Comparison of ENCODE assay signal across 22 cellular contexts in the genomic region with DNA sequence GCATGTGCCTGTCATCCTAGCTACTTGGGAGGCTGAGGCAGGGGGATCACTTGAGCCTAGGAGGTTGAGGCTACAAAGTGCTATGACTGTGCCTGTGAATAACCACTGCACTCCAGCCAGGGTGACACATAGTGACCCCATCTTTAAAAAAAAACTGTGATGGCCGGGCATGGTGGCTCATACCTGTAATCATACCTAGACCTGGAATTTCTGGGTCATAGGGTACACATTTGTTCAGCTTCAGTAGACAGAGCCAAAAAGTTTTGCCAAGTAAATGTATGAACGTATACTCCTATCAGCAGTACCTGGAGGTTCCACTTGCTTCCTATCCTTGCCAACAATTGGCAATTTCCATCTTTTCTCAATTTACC.
"Had no signal": no experiment of that assay in that cellular context is flagged by ENCODE, and none has a peak within 500 bp of the region (broad histone marks: within the 10 kb centered on the region; RNA-seq: fewer than 3 reads in every experiment).

No MANE protein-coding gene starts in this region.

- H3K9ac ChIP-seq: SK-N-SH had no signal

- H3K36me3 ChIP-seq: MG63, Peyer's patch had no signal

- ATAC-seq: HepG2 had no signal

- H3K9me2 ChIP-seq: SK-N-SH had no signal

- H3K27ac ChIP-seq: Peyer's patch, RWPE1 had no signal

- H3K4me2 ChIP-seq: SK-N-SH had no signal

- H3K27me3 ChIP-seq: MG63, Peyer's patch had no signal

- H3K4me3 ChIP-seq: MG63, Peyer's patch had no signal

- H3K4me1 ChIP-seq: Peyer's patch had no signal

- H3K9me3 ChIP-seq: MG63, Peyer's patch, SK-N-SH had no signal

- DNase-seq: IMR-90, Karpas-422, KG1, MG63, NCI-H1092 treated with DMSO at 0.1 percent for 48 hours, NCI-H1436, NCI-H187, NCI-H2029, NCI-H2081 treated with DMSO at 0.1 percent for 48 hours, NCI-H2171, NCI-H226, NCI-H446, NCI-H510A, NCI-H524 treated with DMSO at 0.1 percent for 48 hours, NCI-H69, NCI-H774, Peyer's patch, SHP77, SK-N-SH, SW 1271 had no signal
